ENCODE assay signal across 11 cellular contexts in genomic region chr16:85306793-85307551, GRCh38.
DNase-seq lines count a peak whose midpoint lies in the region; ATAC-seq and TF ChIP-seq lines count a peak whose summit lies in the region.
"Had no signal": no experiment of that assay in that cellular context is flagged by ENCODE, and none has a peak within 500 bp of the region (broad histone marks: within the 10 kb centered on the region; RNA-seq: fewer than 3 reads in every experiment).

No MANE protein-coding gene starts in this region.

- H3K4me3 ChIP-seq in cardiac muscle cell (no peak overlapping the region), right lobe of liver (no peak overlapping the region), transverse colon (no peak overlapping the region)

- ATAC-seq in T-cell (replicated peaks in 1 of 4) (peak in 2 of 4 experiments; percentile 18 to 25), right lobe of liver (peak in 2 of 4 donors; percentile 1), GM19035 (IDR thresholded peaks at IDR 0.05; ENCODE audit: unreplicated experiment) (no peak)

- in situ Hi-C loops in transverse colon (cut with MboI; ENCODE audit: low pct_ligation_motif_present in 1 of 4, low pct_unique_long_range_greater_than_20kb in 1 of 4, low sequenced_read_pairs in 3 of 4) = no loop called here

- no peaks in the 10 kb centered on the region for H3K27me3 ChIP-seq in cardiac muscle cell
- no peaks in the 10 kb centered on the region for H3K27me3 ChIP-seq in right lobe of liver
- H3K27me3 ChIP-seq in transverse colon = no peaks in the 10 kb centered on the region
- H3K27me3 ChIP-seq: BE2C had no signal

- H3K4me3 Mint-ChIP-seq in T-cell = peak overlapping the region in 1 of 3 donors; percentile 63
- H3K4me3 Mint-ChIP-seq: effector memory CD8-positive, alpha-beta T cell had no signal

- H3K4me1 ChIP-seq in cardiac muscle cell (ENCODE audit: low read depth) = peaks cover 64% of the 10 kb centered on the region
- peaks cover 3 to 48% (median 21%) of the 10 kb centered on the region in 4 donors for H3K4me1 ChIP-seq in right lobe of liver
- H3K4me1 ChIP-seq in transverse colon = peaks cover 7 to 59% (median 13%) of the 10 kb centered on the region in 4 donors

- H3K4me1 Mint-ChIP-seq in T-cell = peaks cover 57 to 65% (median 64%) of the 10 kb centered on the region in 3 donors

- no peak for TF ChIP-seq EP300 in transverse colon (IDR thresholded peaks at IDR 0.05; ENCODE audit: low read depth)

- H3K9me3 ChIP-seq in cardiac muscle cell (ENCODE audit: low read depth) (no peaks in the 10 kb centered on the region), right lobe of liver (no peaks in the 10 kb centered on the region), transverse colon (no peaks in the 10 kb centered on the region)
- H3K9me3 ChIP-seq: BE2C had no signal

- H3K9me3 Mint-ChIP-seq in T-cell = no peaks in the 10 kb centered on the region
- H3K9me3 Mint-ChIP-seq: effector memory CD8-positive, alpha-beta T cell had no signal

- no peaks in the 10 kb centered on the region for H3K36me3 Mint-ChIP-seq in T-cell

- POLR2A ChIA-PET in T-cell (lab: Charles Lee) = interaction anchor here in 1 of 2 donors (0.6 kb wide), 1 partner anchor 302 kb away, joined by 3 read pairs; no protein-coding TSS in a partner anchor

- TF ChIP-seq POLR2A in right lobe of liver (IDR thresholded peaks at IDR 0.05) (no peak), transverse colon (IDR thresholded peaks at IDR 0.05) (no peak)

- no peak for DNase-seq in cardiac muscle cell (ENCODE audit: low read depth in 1 of 2, low spot score in 1 of 2)
- no peak for DNase-seq in cardiac septum (ENCODE audit: low spot score)
- DNase-seq in T-cell = no peak
- DNase-seq in right lobe of liver = no peak
- no peak for DNase-seq in transverse colon
- no peak for DNase-seq in NCI-H1436 treated with DMSO at 0.1 percent for 48 hours (lab: John Stamatoyannopoulos, UW)
- DNase-seq in cerebellar cortex (ENCODE audit: low spot score) = no peak
- DNase-seq: BE2C, NCI-H2227 treated with DMSO at 0.1 percent for 48 hours had no signal

- H3K27me3 Mint-ChIP-seq in T-cell = peaks cover 0 to 18% of the 10 kb centered on the region in 2 donors

- intact Hi-C loops in cardiac septum (cut with DNase I) (no loop called here), right lobe of liver (cut with DNase I) (no loop called here), transverse colon (cut with DNase I; ENCODE audit: low total_unique reads) (loop anchor here (10.0 kb wide), 1 partner anchor 88 kb away; no protein-coding TSS in a partner anchor)

- 77% methylated on average over 5 of the region's 19 CpGs for WGBS in right lobe of liver (ENCODE audit: insufficient coverage, low coverage, low lambda C conversion rate, missing lambda C conversion rate)
- 53 to 82% methylated on average over 3 to 19 of the region's 19 CpGs for WGBS in transverse colon (ENCODE audit: low coverage in 1 of 2), 2 donors

- TF ChIP-seq CTCF in cardiac muscle cell (IDR thresholded peaks at IDR 0.05; ENCODE audit: low read depth, low read length) (no peak), right lobe of liver (IDR thresholded peaks at IDR 0.05) (no peak), transverse colon (IDR thresholded peaks at IDR 0.05) (no peak)

- CTCF ChIA-PET in T-cell (lab: Charles Lee) = interaction anchor here in 1 of 2 donors (0.6 kb wide), 1 partner anchor 1255 kb away, joined by 3 read pairs; no protein-coding TSS in a partner anchor

- H3K36me3 ChIP-seq in cardiac muscle cell = no peaks in the 10 kb centered on the region
- no peaks in the 10 kb centered on the region for H3K36me3 ChIP-seq in right lobe of liver
- no peaks in the 10 kb centered on the region for H3K36me3 ChIP-seq in transverse colon
- H3K36me3 ChIP-seq: BE2C had no signal

- peak overlapping the region; percentile 88 to 95 for H3K27ac Mint-ChIP-seq in T-cell
- H3K27ac Mint-ChIP-seq: effector memory CD8-positive, alpha-beta T cell had no signal

- H3K27ac ChIP-seq in cardiac muscle cell = peak overlapping the region; percentile 93
- H3K27ac ChIP-seq in right lobe of liver = peak overlapping the region; percentile 56 to 77 (median 70)
- H3K27ac ChIP-seq in transverse colon = peak overlapping the region; percentile 1 to 46 (median 26)

Comparison
In these comparisons a context has a peak if more than half of its experiments do, and no peak if none do; other contexts are left out.
1. H3K27ac ChIP-seq: peak in every context shown above with its lines; median percentile 93 in cardiac muscle cell; 70 in right lobe of liver; 26 in transverse colon.